8 cellular contexts compared by ENCODE assay signal in the genomic region with DNA sequence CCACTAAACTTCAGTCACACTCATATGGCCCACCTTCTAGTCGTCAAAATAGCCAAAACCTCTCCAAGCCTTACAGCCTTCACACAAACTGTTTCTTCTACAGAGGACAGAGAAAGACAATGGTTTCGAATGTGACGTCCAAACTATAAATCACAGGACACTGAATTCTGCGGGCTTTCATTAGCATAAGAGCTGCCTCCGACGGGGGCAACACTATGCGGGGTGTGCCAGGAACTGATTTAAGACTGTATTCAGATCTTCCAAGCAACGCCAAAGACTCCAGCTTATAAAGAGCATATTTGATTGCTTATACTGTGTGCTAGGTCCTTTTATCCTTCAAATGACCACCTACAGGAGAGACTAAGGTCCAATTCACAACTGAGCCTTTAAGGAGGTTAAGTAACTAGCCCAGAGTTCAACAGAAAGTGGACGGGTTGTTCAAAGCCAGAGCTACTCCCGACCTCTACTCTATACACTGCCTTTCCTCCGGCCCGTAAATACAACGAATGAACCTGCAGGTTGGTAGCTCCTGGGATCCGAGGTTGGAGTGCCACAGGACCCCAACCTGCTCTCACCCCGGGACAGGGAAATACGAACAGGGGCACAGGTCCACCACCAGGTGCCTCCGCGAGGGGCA. TPM values are rescaled to one million over a fixed set of nuclear protein-coding genes. Genes with fewer than 3 reads are reported as not detected.
DNase-seq lines count a peak whose midpoint lies in the region; ATAC-seq and TF ChIP-seq lines count a peak whose summit lies in the region.

No MANE protein-coding gene starts in this region.

- H3K9me3 ChIP-seq in cardiac muscle cell (ENCODE audit: low read depth) (no peaks in the 10 kb centered on the region), lower lobe of right lung (no peaks in the 10 kb centered on the region), upper lobe of right lung (no peaks in the 10 kb centered on the region)

- H3K27ac ChIP-seq in cardiac muscle cell (peak overlapping the region; percentile 52), lower lobe of right lung (peak overlapping the region; percentile 94), upper lobe of right lung (peak overlapping the region; percentile 94)

- peaks cover 45% of the 10 kb centered on the region for H3K4me1 Mint-ChIP-seq in brain

- H3K4me3 ChIP-seq in cardiac muscle cell (peak overlapping the region; percentile 43), NB4 (ENCODE audit: low read depth, low read length) (peak overlapping the region; percentile 96), lower lobe of right lung (peak overlapping the region; percentile 93), upper lobe of right lung (peak overlapping the region; percentile 68)

- TF ChIP-seq POLR2A in NB4 (IDR thresholded peaks at IDR 0.05; ENCODE audit: extremely low read depth, insufficient read length), result no peak

- ATAC-seq in lower lobe of right lung (no peak), upper lobe of right lung (no peak), GM18502 (IDR thresholded peaks at IDR 0.05; ENCODE audit: poor library complexity, unreplicated experiment) (no peak)

- H3K9me3 Mint-ChIP-seq in brain, result peaks cover 3 to 20% (median 15%) of the 10 kb centered on the region in 5 experiments

- H3K27me3 Mint-ChIP-seq in brain, result no peaks in the 10 kb centered on the region

- peaks cover 55% of the 10 kb centered on the region for H3K36me3 Mint-ChIP-seq in brain

- H3K36me3 ChIP-seq in cardiac muscle cell (no peaks in the 10 kb centered on the region), lower lobe of right lung (no peaks in the 10 kb centered on the region), upper lobe of right lung (no peaks in the 10 kb centered on the region)

- TF ChIP-seq CTCF in cardiac muscle cell (IDR thresholded peaks at IDR 0.05; ENCODE audit: low read depth, low read length), result peak; percentile 43
- peak; percentile 23 for TF ChIP-seq CTCF in NB4 (IDR thresholded peaks at IDR 0.05; ENCODE audit: low read depth, low read length)
- TF ChIP-seq CTCF in brain (conservative IDR thresholded peaks at IDR 0.05), result peak in 1 of 2 experiments; percentile 66
- peak; percentile 53 for TF ChIP-seq CTCF in lower lobe of right lung (IDR thresholded peaks at IDR 0.05)
- peak; percentile 51 for TF ChIP-seq CTCF in upper lobe of right lung (IDR thresholded peaks at IDR 0.05)

- intact Hi-C loops in cardiac septum (cut with DNase I) (loop anchor here (5.0 kb wide), 1 partner anchor 79 kb away; the partner anchor contains the start of gene SOS2), lower lobe of right lung (cut with DNase I) (no loop called here), upper lobe of right lung (cut with DNase I) (no loop called here)

- peak overlapping the region; percentile 68 to 99 (median 98) for H3K27ac Mint-ChIP-seq in brain

- H3K4me1 ChIP-seq in cardiac muscle cell (ENCODE audit: low read depth) (peaks cover 6% of the 10 kb centered on the region), lower lobe of right lung (peaks cover 17% of the 10 kb centered on the region), upper lobe of right lung (peaks cover 17% of the 10 kb centered on the region)

- H3K27me3 ChIP-seq in cardiac muscle cell (no peaks in the 10 kb centered on the region), lower lobe of right lung (ENCODE audit: low read depth) (no peaks in the 10 kb centered on the region), upper lobe of right lung (no peaks in the 10 kb centered on the region)

- DNase-seq in cardiac muscle cell (ENCODE audit: low read depth in 1 of 2, low spot score in 1 of 2), result no peak
- no peak for DNase-seq in cardiac septum (ENCODE audit: low spot score)
- no peak for DNase-seq in NB4 (ENCODE audit: low read depth)
- no peak for DNase-seq in lower lobe of right lung
- no peak for DNase-seq in upper lobe of right lung
- DNase-seq in activated CD4-positive, alpha-beta T cell treated with anti-CD3 and anti-CD28 coated beads for 4 hours, result no peak

- H3K4me3 Mint-ChIP-seq in brain, result peak overlapping the region; percentile 90 to 97 (median 94)

RNA-seq across cellular contexts. Expression of gene L2HGDH, which starts 0.6 kb away (rescaled TPM):
- total RNA-seq in cardiac muscle cell (13.8 and 14.4 TPM in 2 replicates), cardiac septum (8.2 TPM), lower lobe of right lung (4.2 TPM), upper lobe of right lung (4.5 TPM)
- polyA plus RNA-seq in cardiac muscle cell (9.4 and 18.3 TPM in 2 replicates), brain (ENCODE audit: insufficient read depth, low read depth, low replicate concordance) (5.8 TPM)

RNA-seq across cellular contexts. Expression of gene DMAC2L, which starts 0.7 kb away (rescaled TPM):
- 8.5 and 17.7 TPM in 2 replicates for total RNA-seq in cardiac muscle cell
- 27.5 and 33.3 TPM in 2 replicates for polyA plus RNA-seq in cardiac muscle cell
- 29.3 TPM for total RNA-seq in cardiac septum
- 20.5 TPM for polyA plus RNA-seq in brain (ENCODE audit: insufficient read depth, low read depth, low replicate concordance)
- 19.6 TPM for total RNA-seq in lower lobe of right lung
- 16.0 TPM for total RNA-seq in upper lobe of right lung

Comparison
In these comparisons a context has a peak if more than half of its experiments do, and no peak if none do; other contexts are left out.
1. H3K4me3 ChIP-seq: peak in every context shown above with its lines; median percentile 96 in NB4; 93 in lower lobe of right lung; 68 in upper lobe of right lung; 43 in cardiac muscle cell.